ENCODE assay signal across 1 cellular context in the genomic region with DNA sequence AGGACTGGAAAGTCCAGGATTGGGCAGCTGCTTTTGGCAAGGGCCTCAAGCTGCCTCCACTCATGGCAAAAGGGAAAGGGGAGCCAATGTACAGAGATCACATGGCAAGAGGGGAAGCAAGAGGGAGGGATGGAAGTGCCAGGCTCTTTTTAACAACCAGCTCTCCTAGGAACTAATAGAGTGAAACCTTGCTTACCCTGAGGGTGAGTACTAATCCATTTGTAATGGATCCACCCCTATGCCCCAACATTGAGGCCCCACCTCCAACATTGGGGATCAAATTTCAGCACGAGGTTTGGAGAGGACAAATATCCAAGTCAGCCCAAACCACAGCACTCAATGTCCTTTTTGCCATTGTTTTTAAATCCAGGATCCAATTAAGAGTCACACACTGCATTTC.
TF ChIP-seq lines count a peak whose summit lies in the region.

No MANE protein-coding gene starts in this region.

TF ChIP-seq in GM23338, 12 proteins besides CTCF, POLR2A, EP300 and RAD21 (continued from another document):
- TF ChIP-seq, protein P1, sequence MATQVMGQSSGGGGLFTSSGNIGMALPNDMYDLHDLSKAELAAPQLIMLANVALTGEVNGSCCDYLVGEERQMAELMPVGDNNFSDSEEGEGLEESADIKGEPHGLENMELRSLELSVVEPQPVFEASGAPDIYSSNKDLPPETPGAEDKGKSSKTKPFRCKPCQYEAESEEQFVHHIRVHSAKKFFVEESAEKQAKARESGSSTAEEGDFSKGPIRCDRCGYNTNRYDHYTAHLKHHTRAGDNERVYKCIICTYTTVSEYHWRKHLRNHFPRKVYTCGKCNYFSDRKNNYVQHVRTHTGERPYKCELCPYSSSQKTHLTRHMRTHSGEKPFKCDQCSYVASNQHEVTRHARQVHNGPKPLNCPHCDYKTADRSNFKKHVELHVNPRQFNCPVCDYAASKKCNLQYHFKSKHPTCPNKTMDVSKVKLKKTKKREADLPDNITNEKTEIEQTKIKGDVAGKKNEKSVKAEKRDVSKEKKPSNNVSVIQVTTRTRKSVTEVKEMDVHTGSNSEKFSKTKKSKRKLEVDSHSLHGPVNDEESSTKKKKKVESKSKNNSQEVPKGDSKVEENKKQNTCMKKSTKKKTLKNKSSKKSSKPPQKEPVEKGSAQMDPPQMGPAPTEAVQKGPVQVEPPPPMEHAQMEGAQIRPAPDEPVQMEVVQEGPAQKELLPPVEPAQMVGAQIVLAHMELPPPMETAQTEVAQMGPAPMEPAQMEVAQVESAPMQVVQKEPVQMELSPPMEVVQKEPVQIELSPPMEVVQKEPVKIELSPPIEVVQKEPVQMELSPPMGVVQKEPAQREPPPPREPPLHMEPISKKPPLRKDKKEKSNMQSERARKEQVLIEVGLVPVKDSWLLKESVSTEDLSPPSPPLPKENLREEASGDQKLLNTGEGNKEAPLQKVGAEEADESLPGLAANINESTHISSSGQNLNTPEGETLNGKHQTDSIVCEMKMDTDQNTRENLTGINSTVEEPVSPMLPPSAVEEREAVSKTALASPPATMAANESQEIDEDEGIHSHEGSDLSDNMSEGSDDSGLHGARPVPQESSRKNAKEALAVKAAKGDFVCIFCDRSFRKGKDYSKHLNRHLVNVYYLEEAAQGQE (IDR thresholded peaks at IDR 0.05; ENCODE audit: unreplicated experiment): no peak
